In genomic region chr3:184560992-184561328, GRCh38 we compare ENCODE assay signal across 8 cellular contexts. TPM values are rescaled to one million over a fixed set of nuclear protein-coding genes. Genes with fewer than 3 reads are reported as not detected.
DNase-seq lines count a peak whose midpoint lies in the region; ATAC-seq and TF ChIP-seq lines count a peak whose summit lies in the region.

No MANE protein-coding gene starts in this region.

- CTCF ChIA-PET in PC-9 (lab: Charles Lee) = interaction anchor here (0.5 to 2.4 kb wide), 33 partner anchors 11 to 616 kb away, joined by 3 to 22 read pairs (median 5); no protein-coding TSS in a partner anchor

- H3K27ac ChIP-seq in PC-9 = no peak overlapping the region
- peak overlapping the region; percentile 49 to 88 (median 59) for H3K27ac ChIP-seq in esophagus muscularis mucosa (replicated peaks in 1 of 4)
- H3K27ac ChIP-seq in prostate gland = peak overlapping the region; percentile 39 to 70
- H3K27ac ChIP-seq in adrenal gland = no peak overlapping the region

- POLR2A ChIA-PET in PC-9 (lab: Charles Lee; ENCODE audit: unreplicated experiment) = interaction anchor here (0.5 to 0.7 kb wide), 8 partner anchors 100 to 627 kb away, joined by 3 to 21 read pairs (median 5); partner anchors contain the start of gene MAGEF1

- DNase-seq in PC-9 = no peak
- no peak for DNase-seq in esophagus muscularis mucosa (ENCODE audit: extremely low spot score)
- DNase-seq in prostate gland (ENCODE audit: low spot score) = no peak
- DNase-seq in islet precursor cell = no peak
- no peak for DNase-seq in NCI-H524 treated with DMSO at 0.1 percent for 48 hours (lab: John Stamatoyannopoulos, UW)
- DNase-seq in adrenal gland = no peak

- peak overlapping the region; percentile 60 for H3K4me3 ChIP-seq in PC-9
- H3K4me3 ChIP-seq in esophagus muscularis mucosa = peak overlapping the region; percentile 77 to 82 (median 79)
- no peak overlapping the region for H3K4me3 ChIP-seq in prostate gland
- H3K4me3 ChIP-seq in adrenal gland = peak overlapping the region in 1 of 4 donors; percentile 25

- no peaks in the 10 kb centered on the region for H3K79me2 ChIP-seq in PC-9 (ENCODE audit: low read depth)

- intact Hi-C loops in PC-9 (cut with micrococcal nuclease; ENCODE audit: unreplicated experiment) (loop anchor here (1.0 kb wide), 5 partner anchors 150 to 242 kb away; no protein-coding TSS in a partner anchor), esophagus muscularis mucosa (cut with DNase I) (loop anchor here (1.0 kb wide), 1 partner anchor 219 kb away; no protein-coding TSS in a partner anchor), prostate gland (cut with DNase I) (loop anchor here (1.0 kb wide), 1 partner anchor 216 kb away; no protein-coding TSS in a partner anchor), adrenal gland (cut with DNase I) (no loop called here)

- peaks cover 43% of the 10 kb centered on the region for H3K4me1 ChIP-seq in PC-9 (replicated peaks; ENCODE audit: insufficient read depth)
- H3K4me1 ChIP-seq in esophagus muscularis mucosa = peaks cover 18 to 52% (median 49%) of the 10 kb centered on the region in 4 donors
- H3K4me1 ChIP-seq in prostate gland (replicated peaks) = peaks cover 23% of the 10 kb centered on the region
- H3K4me1 ChIP-seq in adrenal gland (replicated peaks in 1 of 2) = peaks cover 8 to 18% of the 10 kb centered on the region in 2 donors

- BruUV-seq in PC-9 (replicated peaks; lab: Mats Ljungman, UMichigan) = no TSS peak

- no peak for TF ChIP-seq CTCF in PC-9 (conservative IDR thresholded peaks at IDR 0.05)
- no peak for TF ChIP-seq CTCF in esophagus muscularis mucosa (IDR thresholded peaks at IDR 0.05)
- TF ChIP-seq CTCF in prostate gland (IDR thresholded peaks at IDR 0.05) = no peak
- no peak for TF ChIP-seq CTCF in adrenal gland (IDR thresholded peaks at IDR 0.05)

- H3K9me2 ChIP-seq in PC-9 (ENCODE audit: insufficient read depth) = no peaks in the 10 kb centered on the region

- WGBS in esophagus muscularis mucosa = 6% methylated on average over 14 of the region's 14 CpGs
- WGBS in prostate gland = 10% methylated on average over 14 of the region's 14 CpGs
- WGBS in adrenal gland, 4 donors = 2 to 4% (median 3%) methylated on average over 14 of the region's 14 CpGs

- H4K20me1 ChIP-seq in PC-9 (ENCODE audit: insufficient read depth) = no peaks in the 10 kb centered on the region

- H3K4me2 ChIP-seq in PC-9 = peak overlapping the region; percentile 85

- no peaks in the 10 kb centered on the region for H3K36me3 ChIP-seq in PC-9 (ENCODE audit: low read depth)
- no peaks in the 10 kb centered on the region for H3K36me3 ChIP-seq in esophagus muscularis mucosa
- no peaks in the 10 kb centered on the region for H3K36me3 ChIP-seq in prostate gland
- H3K36me3 ChIP-seq in adrenal gland (replicated peaks in 1 of 2) = no peaks in the 10 kb centered on the region

- TF ChIP-seq POLR2A in esophagus muscularis mucosa (IDR thresholded peaks at IDR 0.05; ENCODE audit: low read depth) = no peak
- TF ChIP-seq POLR2A in prostate gland (IDR thresholded peaks at IDR 0.05) = no peak
- no peak for TF ChIP-seq POLR2A in adrenal gland (IDR thresholded peaks at IDR 0.05)

- peak overlapping the region; percentile 68; the same call in 1 of the 2 replicates for H2AFZ ChIP-seq in PC-9

- H3F3A ChIP-seq in PC-9 (ENCODE audit: insufficient read depth, low read depth) = peaks cover 25% of the 10 kb centered on the region

- H3K27me3 ChIP-seq in PC-9 (ENCODE audit: insufficient read depth, low read depth) (peaks cover 31% of the 10 kb centered on the region), esophagus muscularis mucosa (no peaks in the 10 kb centered on the region), prostate gland (replicated peaks; ENCODE audit: insufficient read depth) (no peaks in the 10 kb centered on the region), adrenal gland (no peaks in the 10 kb centered on the region)

- TF ChIP-seq EP300 in esophagus muscularis mucosa (IDR thresholded peaks at IDR 0.05) = no peak

- H3K9me3 ChIP-seq in PC-9 (ENCODE audit: insufficient read depth, low read depth) (no peaks in the 10 kb centered on the region), esophagus muscularis mucosa (no peaks in the 10 kb centered on the region), prostate gland (no peaks in the 10 kb centered on the region), adrenal gland (replicated peaks in 1 of 3) (no peaks in the 10 kb centered on the region)

- ATAC-seq in GM19043 (IDR thresholded peaks at IDR 0.05; ENCODE audit: low read depth, unreplicated experiment) (peak; percentile 9), HG02981 (IDR thresholded peaks at IDR 0.05; ENCODE audit: unreplicated experiment) (no peak)

RNA-seq across cellular contexts. Expression of gene EPHB3, which starts 0.6 kb away (rescaled TPM):
- total RNA-seq in PC-9 (2021) (12.0 and 15.7 TPM in 2 replicates), esophagus muscularis mucosa (1 to 10 TPM; 1.5 to 6.1 (median 3.5) TPM), prostate gland (10 to 100 TPM; 11.9 to 25.2 TPM), adrenal gland (1 to 10 TPM in 5 of 8 donors, under 1 TPM in 3; 0.52 to 3.1 (median 1.3) TPM)
- 1 to 10 TPM in 2 of 3 donors, under 1 TPM in 1; 0.29 to 1.2 (median 1.0) TPM for polyA plus RNA-seq in adrenal gland

Comparison
In these comparisons a context has a peak if more than half of its experiments do, and no peak if none do; other contexts are left out.
1. H3K27ac ChIP-seq: peak in esophagus muscularis mucosa (4 of 4) and prostate gland (2 of 2); none in PC-9 (single experiment) and adrenal gland (0 of 5).
2. H3K4me3 ChIP-seq: peak in PC-9 (single experiment) and esophagus muscularis mucosa (4 of 4); none in prostate gland (0 of 2).
3. intact Hi-C loops: an anchor here in PC-9 (1.0 kb wide), esophagus muscularis mucosa (1.0 kb wide) and prostate gland (1.0 kb wide); none called in adrenal gland.